Comparison of ENCODE assay signal across 12 cellular contexts in the genomic region with DNA sequence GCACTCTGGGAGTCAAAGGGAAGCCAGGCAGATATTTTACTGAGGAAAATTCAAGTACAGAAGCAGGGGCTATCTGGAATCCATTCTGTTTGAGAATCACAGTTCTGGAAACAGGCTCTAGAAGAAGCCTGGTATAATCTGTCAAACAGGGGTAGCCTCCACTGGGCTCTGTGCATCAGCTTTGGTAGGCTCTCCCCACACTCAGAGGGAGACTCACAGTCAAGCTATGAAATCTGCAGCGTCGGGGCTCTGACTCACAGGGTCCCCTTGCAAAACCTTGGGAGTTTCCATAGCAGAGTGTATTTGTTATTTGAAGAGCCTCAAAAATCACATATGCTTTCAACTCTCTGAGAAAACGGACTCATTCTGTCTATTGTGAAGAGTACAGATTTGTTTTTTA.
DNase-seq lines count a peak whose midpoint lies in the region; FAIRE-seq and TF ChIP-seq lines count a peak whose summit lies in the region.
"Had no signal": no experiment of that assay in that cellular context is flagged by ENCODE, and none has a peak within 500 bp of the region (broad histone marks: within the 10 kb centered on the region; RNA-seq: fewer than 3 reads in every experiment).

No MANE protein-coding gene starts in this region.

- H2BK120ac ChIP-seq in mesenchymal stem cell (ENCODE audit: low read depth, low read length): no peak overlapping the region

- no peak overlapping the region for H3K27ac ChIP-seq in astrocyte (ENCODE audit: low read depth, low read length)
- no peak overlapping the region for H3K27ac ChIP-seq in mesenchymal stem cell (ENCODE audit: low read length, poor library complexity, severe bottlenecking)
- H3K27ac ChIP-seq in uterus: peak overlapping the region; percentile 34 to 67
- H3K27ac ChIP-seq: parathyroid adenoma had no signal

- WGBS in mesenchymal stem cell: 22% methylated on average over 2 of the region's 3 CpGs

- H3K9me3 ChIP-seq in astrocyte (ENCODE audit: insufficient read depth, low read depth, low read length): no peaks in the 10 kb centered on the region
- no peaks in the 10 kb centered on the region for H3K9me3 ChIP-seq in mesenchymal stem cell (ENCODE audit: control insufficient read depth, low read length)
- H3K9me3 ChIP-seq in uterus: no peaks in the 10 kb centered on the region

- no peaks in the 10 kb centered on the region for H3K79me1 ChIP-seq in mesenchymal stem cell (replicated peaks; ENCODE audit: low read length, poor library complexity, severe bottlenecking)

- H3K4me3 ChIP-seq in astrocyte (ENCODE audit: insufficient read depth, low read depth, low read length): no peak overlapping the region
- peak overlapping the region in 1 of 2 experiments; percentile 57 for H3K4me3 ChIP-seq in mesenchymal stem cell (ENCODE audit: insufficient read depth in 1 of 2, low read depth in 1 of 2, low read length in 2 of 2)
- H3K4me3 ChIP-seq in uterus: no peak overlapping the region

- H2BK12ac ChIP-seq in mesenchymal stem cell (ENCODE audit: low read length in 2 of 2): no peak overlapping the region

- no peak overlapping the region for H3K18ac ChIP-seq in mesenchymal stem cell (ENCODE audit: low read depth in 1 of 2, low read length in 2 of 2)

- H4K8ac ChIP-seq in mesenchymal stem cell (ENCODE audit: low read length): no peak overlapping the region

- no peak overlapping the region for H3K4me3 Mint-ChIP-seq in astrocyte (ENCODE audit: unreplicated experiment)
- H3K4me3 Mint-ChIP-seq in nephron progenitor cell: no peak overlapping the region
- H3K4me3 Mint-ChIP-seq: activated naive CD8-positive, alpha-beta T cell treated with anti-CD3 and anti-CD28 coated beads, Interleukin-2, amount 50 U/mL, for 24 hours; CD4-positive, CD25-positive, alpha-beta regulatory T cell had no signal

- H2AFZ ChIP-seq in astrocyte (ENCODE audit: low read depth, low read length) (no peak overlapping the region), mesenchymal stem cell (ENCODE audit: low read depth, low read length) (no peak overlapping the region)
- H2AFZ ChIP-seq: parathyroid adenoma had no signal

- no peak overlapping the region for H3K9ac ChIP-seq in astrocyte (ENCODE audit: low read length)
- H3K9ac ChIP-seq in mesenchymal stem cell (ENCODE audit: low read length): peak overlapping the region; percentile 95
- H3K9ac ChIP-seq: parathyroid adenoma had no signal

- H3K14ac ChIP-seq in mesenchymal stem cell (ENCODE audit: low read length in 2 of 2): no peak overlapping the region

- no peaks in the 10 kb centered on the region for H3K36me3 Mint-ChIP-seq in astrocyte (ENCODE audit: low read depth, unreplicated experiment)
- no peaks in the 10 kb centered on the region for H3K36me3 Mint-ChIP-seq in nephron progenitor cell (ENCODE audit: low read depth)
- H3K36me3 Mint-ChIP-seq: CD4-positive, CD25-positive, alpha-beta regulatory T cell had no signal

- peak overlapping the region; percentile 27 for H3K27ac Mint-ChIP-seq in astrocyte (ENCODE audit: unreplicated experiment)
- no peak overlapping the region for H3K27ac Mint-ChIP-seq in nephron progenitor cell
- H3K27ac Mint-ChIP-seq: activated naive CD8-positive, alpha-beta T cell treated with anti-CD3 and anti-CD28 coated beads, Interleukin-2, amount 50 U/mL, for 24 hours; CD4-positive, CD25-positive, alpha-beta regulatory T cell had no signal

- H2BK15ac ChIP-seq in mesenchymal stem cell (ENCODE audit: low read depth, poor library complexity, severe bottlenecking): no peak overlapping the region

- H3K27me3 ChIP-seq in astrocyte (ENCODE audit: insufficient read depth, low read length) (no peaks in the 10 kb centered on the region), mesenchymal stem cell (ENCODE audit: control insufficient read depth in 1 of 2, insufficient read depth in 1 of 2, low read length in 2 of 2) (no peaks in the 10 kb centered on the region), uterus (no peaks in the 10 kb centered on the region)

- no peak overlapping the region for H4K91ac ChIP-seq in mesenchymal stem cell (ENCODE audit: low read length)

- intact Hi-C loops in uterus (cut with DNase I; ENCODE audit: low total_unique reads): no loop called here

- no peak overlapping the region for H3K4ac ChIP-seq in mesenchymal stem cell (ENCODE audit: low read depth in 1 of 2, low read length in 2 of 2)

- H4K20me1 ChIP-seq in astrocyte (ENCODE audit: insufficient read depth, low read length): no peaks in the 10 kb centered on the region

- FAIRE-seq in astrocyte (lab: Jason Lieb, UNC): no peak

- peaks cover 1% of the 10 kb centered on the region for H3K9me3 Mint-ChIP-seq in astrocyte (ENCODE audit: unreplicated experiment)
- H3K9me3 Mint-ChIP-seq in nephron progenitor cell: peaks cover 2% of the 10 kb centered on the region
- H3K9me3 Mint-ChIP-seq: activated naive CD8-positive, alpha-beta T cell treated with anti-CD3 and anti-CD28 coated beads, Interleukin-2, amount 50 U/mL, for 24 hours had no signal

- no peak overlapping the region for H2AK5ac ChIP-seq in mesenchymal stem cell (ENCODE audit: low read length, severe bottlenecking)

- H3K4me1 ChIP-seq in astrocyte (ENCODE audit: insufficient read depth, low read length) (no peaks in the 10 kb centered on the region), mesenchymal stem cell (ENCODE audit: control insufficient read depth, insufficient read depth, low read depth, low read length) (no peaks in the 10 kb centered on the region), uterus (no peaks in the 10 kb centered on the region)
- H3K4me1 ChIP-seq: parathyroid adenoma had no signal

- no peak for TF ChIP-seq POLR2A in uterus (IDR thresholded peaks at IDR 0.05)

- no peak overlapping the region for H2BK5ac ChIP-seq in mesenchymal stem cell (ENCODE audit: low read depth, low read length, poor library complexity, severe bottlenecking)

- H3K27me3 Mint-ChIP-seq in astrocyte (ENCODE audit: low read depth, unreplicated experiment) (peaks cover 6% of the 10 kb centered on the region), nephron progenitor cell (ENCODE audit: low read depth, poor library complexity) (peaks cover 12% of the 10 kb centered on the region)

- no peak for TF ChIP-seq CTCF in astrocyte (IDR thresholded peaks at IDR 0.05; ENCODE audit: insufficient read depth, low read depth, low read length)
- no peak for TF ChIP-seq CTCF in uterus (IDR thresholded peaks at IDR 0.05)
- TF ChIP-seq CTCF in nephron progenitor cell (IDR thresholded peaks at IDR 0.05): no peak

- H3K79me2 ChIP-seq in astrocyte (ENCODE audit: insufficient read depth, low read length): no peaks in the 10 kb centered on the region
- H3K79me2 ChIP-seq: parathyroid adenoma had no signal

- peaks cover 10% of the 10 kb centered on the region for H3K4me1 Mint-ChIP-seq in astrocyte (ENCODE audit: low read depth, unreplicated experiment)
- no peaks in the 10 kb centered on the region for H3K4me1 Mint-ChIP-seq in nephron progenitor cell
- H3K4me1 Mint-ChIP-seq: activated naive CD8-positive, alpha-beta T cell treated with anti-CD3 and anti-CD28 coated beads, Interleukin-2, amount 50 U/mL, for 24 hours; CD4-positive, CD25-positive, alpha-beta regulatory T cell had no signal

- no peaks in the 10 kb centered on the region for H3K36me3 ChIP-seq in astrocyte (ENCODE audit: insufficient read depth, low read length)
- H3K36me3 ChIP-seq in mesenchymal stem cell (ENCODE audit: control insufficient read depth in 1 of 2, insufficient read depth in 2 of 2, low read depth in 1 of 2, low read length in 2 of 2): no peaks in the 10 kb centered on the region
- H3K36me3 ChIP-seq in uterus: no peaks in the 10 kb centered on the region

- H3K4me2 ChIP-seq in astrocyte (ENCODE audit: low read length) (no peak overlapping the region), mesenchymal stem cell (ENCODE audit: low read length, poor library complexity, severe bottlenecking) (no peak overlapping the region)

- DNase-seq in astrocyte (ENCODE audit: low read depth): no peak
- DNase-seq in fibroblast of the conjunctiva (ENCODE audit: low read depth): peak; percentile 69
- DNase-seq in mesenchymal stem cell: no peak
- peak; percentile 56 to 65 for DNase-seq in uterus
- no peak for DNase-seq in COLO668 (lab: John Stamatoyannopoulos, UW; ENCODE audit: unreplicated experiment)
- no peak for DNase-seq in nephron progenitor cell
- no peak for DNase-seq in NCI-H510A treated with DMSO at 0.1 percent for 48 hours (lab: John Stamatoyannopoulos, UW)
- DNase-seq: activated CD4-positive, CD25-positive, alpha-beta regulatory T cell treated with anti-CD3 and anti-CD28 coated beads, Interleukin-2, amount 50 U/mL, for 72 hours; activated naive CD8-positive, alpha-beta T cell treated with anti-CD3 and anti-CD28 coated beads, Interleukin-2, amount 50 U/mL, for 24 hours; CD4-positive, CD25-positive, alpha-beta regulatory T cell; RPMI8226 had no signal

- H3K23ac ChIP-seq in mesenchymal stem cell (ENCODE audit: low read length in 2 of 2): no peak overlapping the region

Comparison
In these comparisons a context has a peak if more than half of its experiments do, and no peak if none do; other contexts are left out.
1. DNase-seq: peak in fibroblast of the conjunctiva (single experiment) and uterus (2 of 2); none in astrocyte (single experiment), mesenchymal stem cell (single experiment), COLO668 (single experiment), nephron progenitor cell (single experiment) and NCI-H510A treated with DMSO at 0.1 percent for 48 hours (single experiment).
2. H3K27ac ChIP-seq: peak in uterus (2 of 2); none in astrocyte (single experiment) and mesenchymal stem cell (single experiment).